In genomic region chr6:43629505-43630300, GRCh38 we compare ENCODE assay signal across 8 cellular contexts. TPM values are rescaled to one million over a fixed set of nuclear protein-coding genes. Genes with fewer than 3 reads are reported as not detected.
DNase-seq lines count a peak whose midpoint lies in the region; ATAC-seq and TF ChIP-seq lines count a peak whose summit lies in the region.

No MANE protein-coding gene starts in this region.

- ATAC-seq in HG02870 (IDR thresholded peaks at IDR 0.05; ENCODE audit: unreplicated experiment) (peak; percentile 67), T-cell (replicated peaks in 1 of 4) (peak; percentile 46 to 70 (median 56)), heart right ventricle (peak; percentile 87 to 95 (median 91)), upper lobe of left lung (ENCODE audit: low FRiP score in 2 of 2) (peak; percentile 94 to 96)

- in situ Hi-C loops in GM13977 (cut with MboI; ENCODE audit: low pct_unique_long_range_greater_than_20kb, low sequenced_read_pairs, unreplicated experiment) = no loop called here

- H3K4me3 ChIP-seq in heart right ventricle = peak overlapping the region; percentile 63 to 98 (median 86)
- H3K4me3 ChIP-seq in upper lobe of left lung = peak overlapping the region; percentile 81 to 97 (median 88)

- H3K27me3 Mint-ChIP-seq in T-cell = no peaks in the 10 kb centered on the region

- H3K36me3 Mint-ChIP-seq in T-cell = peaks cover 15% of the 10 kb centered on the region

- TF ChIP-seq POLR2A in upper lobe of left lung (IDR thresholded peaks at IDR 0.05) = peak in 3 of 4 donors; percentile 32 to 85 (median 75)

- H3K9me3 ChIP-seq in heart right ventricle (no peaks in the 10 kb centered on the region), upper lobe of left lung (no peaks in the 10 kb centered on the region)

- H3K36me3 ChIP-seq in heart right ventricle (peaks cover 0 to 19% (median 10%) of the 10 kb centered on the region in 9 donors), upper lobe of left lung (peaks cover 3 to 16% (median 15%) of the 10 kb centered on the region in 4 donors)

- TF ChIP-seq CTCF in GM13977 (IDR thresholded peaks at IDR 0.05; ENCODE audit: extremely low read depth, insufficient read depth, missing control alignments) (no peak), heart right ventricle (IDR thresholded peaks at IDR 0.05) (no peak), upper lobe of left lung (IDR thresholded peaks at IDR 0.05) (peak in 2 of 6 experiments; percentile 8 to 11)

- H3K27me3 ChIP-seq in heart right ventricle = no peaks in the 10 kb centered on the region
- no peaks in the 10 kb centered on the region for H3K27me3 ChIP-seq in upper lobe of left lung

- H3K27ac ChIP-seq in heart right ventricle = peak overlapping the region; percentile 94 to 99 (median 98)
- H3K27ac ChIP-seq in upper lobe of left lung = peak overlapping the region; percentile 94 to 97 (median 95)

- CTCF ChIA-PET in T-cell (lab: Charles Lee) = interaction anchor here (0.6 to 1.3 kb wide), 4 partner anchors 21 to 683 kb away, joined by 3 to 4 read pairs (median 4); partner anchors contain the start of gene AARS2 (in 1 of the 2)

- H3K27ac Mint-ChIP-seq in T-cell = peak overlapping the region; percentile 98 to 99

- peaks cover 10 to 39% (median 29%) of the 10 kb centered on the region in 9 donors for H3K4me1 ChIP-seq in heart right ventricle
- peaks cover 23 to 35% (median 29%) of the 10 kb centered on the region in 4 donors for H3K4me1 ChIP-seq in upper lobe of left lung

- H3K4me1 Mint-ChIP-seq in T-cell = peaks cover 32 to 41% (median 40%) of the 10 kb centered on the region in 3 donors

- WGBS in heart right ventricle, 2 donors = 0 to 1% methylated on average over 41 of the region's 41 CpGs
- 0 to 1% methylated on average over 39 to 41 of the region's 41 CpGs for WGBS in upper lobe of left lung, 2 donors

- peak; percentile 97 for DNase-seq in GM13977 (ENCODE audit: low spot score)
- peak; percentile 99 for DNase-seq in NCI-H146 (lab: John Stamatoyannopoulos, UW)
- DNase-seq in T-cell = peak; percentile 45 to 91 (median 84)
- DNase-seq in amniotic epithelial cell (ENCODE audit: low read depth) = peak; percentile 98
- DNase-seq in heart right ventricle = peak; percentile 93 to 97
- peak; percentile 67 to 98 (median 88) for DNase-seq in posterior cingulate gyrus
- DNase-seq in upper lobe of left lung = peak; percentile 88 to 96

- TF ChIP-seq EP300 in upper lobe of left lung (IDR thresholded peaks at IDR 0.05) = peak in 2 of 4 donors; percentile 6 to 58

- peak overlapping the region; percentile 92 to 99 (median 98) for H3K4me3 Mint-ChIP-seq in T-cell

- POLR2A ChIA-PET in T-cell (lab: Charles Lee) = interaction anchor here (0.5 to 0.7 kb wide), 6 partner anchors 13 to 854 kb away, joined by 3 to 7 read pairs (median 6); no protein-coding TSS in a partner anchor

- intact Hi-C loops in heart right ventricle (cut with DNase I) = no loop called here
- intact Hi-C loops in posterior cingulate gyrus (cut with DNase I) = no loop called here

- H3K9me3 Mint-ChIP-seq in T-cell = no peaks in the 10 kb centered on the region

RNA-seq across cellular contexts. Expression of gene GTPBP2, which starts 0.6 kb away (rescaled TPM):
- total RNA-seq in T-cell = 10 to 100 TPM; 58.4 to 87.0 (median 75.2) TPM
- total RNA-seq in heart right ventricle = 10 to 100 TPM; 19.5 to 32.1 (median 25.1) TPM
- polyA plus RNA-seq in heart right ventricle = 10 to 100 TPM; 37.3 to 37.9 TPM
- 100 to 1,000 TPM in 1 of 6 donors, 10 to 100 TPM in 5; 41.3 to 128 (median 78.1) TPM for total RNA-seq in upper lobe of left lung

RNA-seq across cellular contexts. Expression of gene MAD2L1BP, which starts 5.9 kb away (rescaled TPM):
- total RNA-seq in T-cell (10 to 100 TPM; 16.6 to 32.1 (median 28.9) TPM), heart right ventricle (10 to 100 TPM; 20.7 to 34.8 (median 28.1) TPM), upper lobe of left lung (10 to 100 TPM; 16.8 to 66.4 (median 24.9) TPM)
- polyA plus RNA-seq in heart right ventricle = 10 to 100 TPM; 13.5 to 29.2 TPM

RNA-seq across cellular contexts. Expression of gene RSPH9, which starts 15.1 kb away (rescaled TPM):
- not detected for total RNA-seq in T-cell
- under 1 TPM in 5 of 10 donors, not detected in 5; 0.09 to 0.15 (median 0.12) TPM for total RNA-seq in heart right ventricle
- polyA plus RNA-seq in heart right ventricle = under 1 TPM; 0.44 to 0.45 TPM
- total RNA-seq in upper lobe of left lung = 1 to 10 TPM in 5 of 6 donors, under 1 TPM in 1; 0.20 to 4.2 (median 2.1) TPM

RNA-seq across cellular contexts. Expression of gene POLH, which starts 53.7 kb away (rescaled TPM):
- total RNA-seq in T-cell = 10 to 100 TPM; 14.4 to 38.5 (median 25.6) TPM
- 10 to 100 TPM in 4 of 10 donors, 1 to 10 TPM in 6; 5.5 to 11.2 (median 8.9) TPM for total RNA-seq in heart right ventricle
- polyA plus RNA-seq in heart right ventricle = 1 to 10 TPM; 2.1 to 2.7 TPM
- total RNA-seq in upper lobe of left lung = 10 to 100 TPM in 5 of 6 donors, 1 to 10 TPM in 1; 9.1 to 27.5 (median 19.8) TPM

RNA-seq across cellular contexts. Expression of gene XPO5, which starts 53.9 kb away (rescaled TPM):
- total RNA-seq in T-cell = 10 to 100 TPM; 48.2 to 51.4 (median 50.3) TPM
- total RNA-seq in heart right ventricle = 10 to 100 TPM; 11.7 to 20.1 (median 17.0) TPM
- polyA plus RNA-seq in heart right ventricle = 10 to 100 TPM in 1 of 2 donors, 1 to 10 TPM in 1; 6.9 to 10.8 TPM
- total RNA-seq in upper lobe of left lung = 10 to 100 TPM; 17.9 to 48.2 (median 25.1) TPM

Comparison
In these comparisons a context has a peak if more than half of its experiments do, and no peak if none do; other contexts are left out.
1. Peak in every context shown above with its lines: DNase-seq, ATAC-seq, H3K4me3 ChIP-seq and H3K27ac ChIP-seq.